In genomic region chr9:133030317-133031129, GRCh38 we compare ENCODE assay signal across 8 cellular contexts. TPM values are rescaled to one million over a fixed set of nuclear protein-coding genes. Genes with fewer than 3 reads are reported as not detected.
DNase-seq lines count a peak whose midpoint lies in the region; ATAC-seq, FAIRE-seq and TF ChIP-seq lines count a peak whose summit lies in the region.

A gene with protein sequence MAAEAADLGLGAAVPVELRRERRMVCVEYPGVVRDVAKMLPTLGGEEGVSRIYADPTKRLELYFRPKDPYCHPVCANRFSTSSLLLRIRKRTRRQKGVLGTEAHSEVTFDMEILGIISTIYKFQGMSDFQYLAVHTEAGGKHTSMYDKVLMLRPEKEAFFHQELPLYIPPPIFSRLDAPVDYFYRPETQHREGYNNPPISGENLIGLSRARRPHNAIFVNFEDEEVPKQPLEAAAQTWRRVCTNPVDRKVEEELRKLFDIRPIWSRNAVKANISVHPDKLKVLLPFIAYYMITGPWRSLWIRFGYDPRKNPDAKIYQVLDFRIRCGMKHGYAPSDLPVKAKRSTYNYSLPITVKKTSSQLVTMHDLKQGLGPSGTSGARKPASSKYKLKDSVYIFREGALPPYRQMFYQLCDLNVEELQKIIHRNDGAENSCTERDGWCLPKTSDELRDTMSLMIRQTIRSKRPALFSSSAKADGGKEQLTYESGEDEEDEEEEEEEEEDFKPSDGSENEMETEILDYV (plus strand): TSS chr9:133030997. CDS start chr9:133031012, 15 bp downstream.

- H3K27me3 ChIP-seq in HUES64 (ENCODE audit: insufficient read depth, low read length) (0 out of 2 replicates have a peak, but pooled peaks cover 4% of the 10 kb centered on the region), OCI-LY1 (ENCODE audit: insufficient read depth, low read length) (no peaks in the 10 kb centered on the region)

- H4K20me1 ChIP-seq in OCI-LY1 (ENCODE audit: insufficient read depth, low read length) = no peaks in the 10 kb centered on the region

- TF ChIP-seq CTCF in Calu3 (IDR thresholded peaks at IDR 0.05; ENCODE audit: unreplicated experiment) (no peak), OCI-LY1 (IDR thresholded peaks at IDR 0.05; ENCODE audit: low read length) (no peak)

- H3K4me1 ChIP-seq in HUES64 (ENCODE audit: insufficient read depth, low read length) = no peaks in the 10 kb centered on the region
- peaks cover 22% of the 10 kb centered on the region for H3K4me1 ChIP-seq in OCI-LY1 (ENCODE audit: insufficient read depth, low read length, severe bottlenecking)
- peaks cover 4% of the 10 kb centered on the region for H3K4me1 ChIP-seq in mesodermal cell (ENCODE audit: control insufficient read depth, insufficient read depth, low read length, poor library complexity, severe bottlenecking)

- WGBS in HUES64 = under 1% methylated on average over 63 of the region's 63 CpGs
- WGBS in mesodermal cell (ENCODE audit: insufficient coverage in 2 of 2), 2 experiments = 0 to 1% methylated on average over 48 to 55 of the region's 63 CpGs

- BruUV-seq in Calu3 (replicated peaks; lab: Mats Ljungman, UMichigan) = TSS peak; percentile 20

- H3K4me3 ChIP-seq in HUES64 (ENCODE audit: low read length) (peak within 1 kb of the TSS; percentile 98), OCI-LY1 (ENCODE audit: low read depth, low read length, poor library complexity, severe bottlenecking) (peak within 1 kb of the TSS; percentile 93), mesodermal cell (ENCODE audit: extremely low read depth, insufficient read depth, low read length, poor library complexity, severe bottlenecking) (peak within 1 kb of the TSS; percentile 93)

- H3K36me3 ChIP-seq in HUES64 (ENCODE audit: insufficient read depth, low read length) (peaks cover 18% of the 10 kb centered on the region), OCI-LY1 (ENCODE audit: insufficient read depth, low read length) (peaks cover 15% of the 10 kb centered on the region; the same call in 1 of the 2 replicates), mesodermal cell (ENCODE audit: control insufficient read depth, insufficient read depth, low read length) (peaks cover 35% of the 10 kb centered on the region)

- no peaks in the 10 kb centered on the region for H3K27me3 Mint-ChIP-seq in Calu3 (ENCODE audit: unreplicated experiment)

- peaks cover 25% of the 10 kb centered on the region for H3K36me3 Mint-ChIP-seq in Calu3 (ENCODE audit: insufficient read depth, unreplicated experiment)

- no peaks in the 10 kb centered on the region for H3F3A ChIP-seq in OCI-LY1 (ENCODE audit: insufficient read depth, low read length)

- no peaks in the 10 kb centered on the region for H3K9me2 ChIP-seq in OCI-LY1 (ENCODE audit: low read depth, low read length)

- peak within 1 kb of the TSS; percentile 92 for H3K27ac ChIP-seq in HUES64 (ENCODE audit: low read depth, low read length)
- peak within 1 kb of the TSS; percentile 20 for H3K27ac ChIP-seq in OCI-LY1 (ENCODE audit: low read depth, low read length, poor library complexity, severe bottlenecking)
- peak within 1 kb of the TSS; percentile 91 for H3K27ac ChIP-seq in mesodermal cell (ENCODE audit: low read depth, low read length, severe bottlenecking)

- CTCF ChIA-PET in Calu3 (lab: Charles Lee) = interaction anchor here (0.6 to 1.3 kb wide), 5 partner anchors 8 to 1358 kb away, joined by 3 to 16 read pairs (median 3); no protein-coding TSS in a partner anchor

- H3K9ac ChIP-seq in HUES64 (ENCODE audit: low read depth, low read length) (peak within 1 kb of the TSS; percentile 93), OCI-LY1 (ENCODE audit: low read length) (peak within 1 kb of the TSS; percentile 98)

- H3K9me3 ChIP-seq in HUES64 (ENCODE audit: insufficient read depth, low read depth, low read length) (no peaks in the 10 kb centered on the region), OCI-LY1 (ENCODE audit: low read length) (no peaks in the 10 kb centered on the region), mesodermal cell (ENCODE audit: control insufficient read depth, low read length) (peaks cover 10% of the 10 kb centered on the region)

- peak; percentile 98 for FAIRE-seq in endometrium (lab: Jason Lieb, UNC)

- DNase-seq in Calu3 = peak; percentile 88
- peak; percentile 88 for DNase-seq in activated CD8-positive, alpha-beta memory T cell treated with anti-CD3 and anti-CD28 coated beads, Interleukin-2, amount 50 U/mL, for 4 hours
- peak; percentile 82 to 84 for DNase-seq in stimulated activated CD8-positive, alpha-beta memory T cell treated with anti-CD3 and anti-CD28 coated beads, Interleukin-15, amount 100 ng/mL, for 4 hours (ENCODE audit: low read depth in 2 of 2)

- peak; percentile 96 for ATAC-seq in GM21447 (IDR thresholded peaks at IDR 0.05; ENCODE audit: unreplicated experiment)

- H3K27ac Mint-ChIP-seq in Calu3 (ENCODE audit: unreplicated experiment) = peak within 1 kb of the TSS; percentile 75

- H2AFZ ChIP-seq in OCI-LY1 (ENCODE audit: low read length) = no peak within 1 kb of the TSS

- peak within 1 kb of the TSS; percentile 99 for H3K4me2 ChIP-seq in OCI-LY1 (ENCODE audit: low read length)

- no peaks in the 10 kb centered on the region for H3K9me3 Mint-ChIP-seq in Calu3 (ENCODE audit: low read depth, unreplicated experiment)

- intact Hi-C loops in Calu3 (cut with micrococcal nuclease; ENCODE audit: unreplicated experiment) = loop anchor here (10.0 kb wide), 1 partner anchor 114 kb away; no protein-coding TSS in a partner anchor

- H3K4me1 Mint-ChIP-seq in Calu3 (ENCODE audit: low read depth, unreplicated experiment) = peaks cover 14% of the 10 kb centered on the region

- peaks cover 43% of the 10 kb centered on the region for H3K79me2 ChIP-seq in OCI-LY1 (ENCODE audit: insufficient read depth, low read length)

- peak within 1 kb of the TSS; percentile 94 for H3K4me3 Mint-ChIP-seq in Calu3 (ENCODE audit: low read depth, unreplicated experiment)

RNA-seq across cellular contexts. Expression of the gene that starts here (rescaled TPM):
- 43.7 and 48.4 TPM in 2 replicates for total RNA-seq in Calu3 (2022)
- 62.7 TPM for polyA plus RNA-seq in HUES64 (2013, experiment 1 of 2)
- polyA plus RNA-seq in HUES64 (2013, experiment 2 of 2) = 63.6 TPM
- polyA plus RNA-seq in mesodermal cell (2013, experiment 1 of 2) = 76.0 TPM
- 60.5 TPM for polyA plus RNA-seq in mesodermal cell (2013, experiment 2 of 2)

Comparison
In these comparisons a context has a peak if more than half of its experiments do, and no peak if none do; other contexts are left out.
1. Peak in every context shown above with its lines: DNase-seq, ATAC-seq, H3K4me3 ChIP-seq and H3K27ac ChIP-seq.
2. H3K27ac ChIP-seq: peak in every context shown above with its lines; median percentile 92 in HUES64; 91 in mesodermal cell; 20 in OCI-LY1.